In genomic region chr19:44615529-44616247, GRCh38 we compare ENCODE assay signal across 1 cellular context.
TF ChIP-seq lines count a peak whose summit lies in the region.

No MANE protein-coding gene starts in this region.

TF ChIP-seq in HepG2, 621 proteins besides CTCF, POLR2A, EP300 and RAD21 (continued from another document and continues in another):
- TF ChIP-seq ZBTB40 (IDR thresholded peaks at IDR 0.05) (no peak), ZBTB40 (CRISPR knock-in tag; IDR thresholded peaks at IDR 0.05) (no peak), CREM (IDR thresholded peaks at IDR 0.05) (peak; percentile 60), CREM (CRISPR knock-in tag; IDR thresholded peaks at IDR 0.05) (no peak), ZNF460 (CRISPR knock-in tag; IDR thresholded peaks at IDR 0.05; ENCODE audit: borderline replicate concordance) (0 out of 2 replicates have a peak, but pooled peaks have one; percentile 28), ZBTB3 (CRISPR knock-in tag; IDR thresholded peaks at IDR 0.05; ENCODE audit: borderline replicate concordance, low read depth) (peak; percentile 85; the same call in 1 of the 2 replicates), FOXO1 (CRISPR knock-in tag; IDR thresholded peaks at IDR 0.05) (peak; percentile 18; the same call in 1 of the 2 replicates), CEBPG (CRISPR knock-in tag; IDR thresholded peaks at IDR 0.05) (peak; percentile 6; the same call in 1 of the 2 replicates), ZSCAN25 (CRISPR knock-in tag; IDR thresholded peaks at IDR 0.05) (no peak), GATAD2A (CRISPR knock-in tag; IDR thresholded peaks at IDR 0.05) (peak; percentile 65), NFYB (CRISPR knock-in tag; IDR thresholded peaks at IDR 0.05) (0 out of 2 replicates have a peak, but pooled peaks have one; percentile 5), ZNF605 (CRISPR knock-in tag; IDR thresholded peaks at IDR 0.05) (peak; percentile 10; the same call in 1 of the 2 replicates), RXRA (CRISPR knock-in tag; IDR thresholded peaks at IDR 0.05) (0 out of 2 replicates have a peak, but pooled peaks have one; percentile 13), LRRFIP1 (CRISPR knock-in tag; conservative IDR thresholded peaks at IDR 0.05) (no peak), FOXA1 (IDR thresholded peaks at IDR 0.05) (no peak), FOXA1 (CRISPR knock-in tag; IDR thresholded peaks at IDR 0.05) (peak; percentile 67; the same call in 1 of the 2 replicates), MED1 (CRISPR knock-in tag; IDR thresholded peaks at IDR 0.05) (peak; percentile 50), SMC3 (IDR thresholded peaks at IDR 0.05; ENCODE audit: low read length) (no peak), ZFP36L2 (CRISPR knock-in tag; IDR thresholded peaks at IDR 0.05) (no peak), POLR2AphosphoS2 (IDR thresholded peaks at IDR 0.05; ENCODE audit: low read depth, low read length) (no peak), ZNF770 (CRISPR knock-in tag; IDR thresholded peaks at IDR 0.05) (peak; percentile 85), FOXO4 (CRISPR knock-in tag; conservative IDR thresholded peaks at IDR 0.05) (0 out of 2 replicates have a peak, but pooled peaks have one; percentile 56), NR2F6 (IDR thresholded peaks at IDR 0.05) (peak; percentile 46), NR2F6 (CRISPR knock-in tag; IDR thresholded peaks at IDR 0.05) (peak; percentile 81), ONECUT2 (CRISPR knock-in tag; IDR thresholded peaks at IDR 0.05) (no peak), HNF1B (CRISPR knock-in tag; IDR thresholded peaks at IDR 0.05) (0 out of 2 replicates have a peak, but pooled peaks have one; percentile 28), KLF16 (CRISPR knock-in tag; IDR thresholded peaks at IDR 0.05) (peak in 1 of 2 experiments; percentile 48; a peak in 1 of 4 replicates), HNF4A (CRISPR knock-in tag; IDR thresholded peaks at IDR 0.05) (peak; percentile 59; the same call in 1 of the 2 replicates), POLR2AphosphoS5 (IDR thresholded peaks at IDR 0.05; ENCODE audit: low read depth, low read length) (0 out of 2 replicates have a peak, but pooled peaks have one; percentile 41), HIVEP1 (CRISPR knock-in tag; IDR thresholded peaks at IDR 0.05) (no peak), KDM6A (CRISPR knock-in tag; IDR thresholded peaks at IDR 0.05; ENCODE audit: low read depth) (peak; percentile 89), CCAR2 (optimal IDR thresholded peaks at IDR 0.05; ENCODE audit: low read depth, low read length) (no peak), BCL6 (CRISPR knock-in tag; IDR thresholded peaks at IDR 0.05) (peak; percentile 90), FIP1L1 (IDR thresholded peaks at IDR 0.05; ENCODE audit: borderline replicate concordance, insufficient read depth, low read depth, low read length) (no peak), HNF4G (IDR thresholded peaks at IDR 0.05; ENCODE audit: borderline replicate concordance, low read depth, low read length) (peak; percentile 75), HNF4G (CRISPR knock-in tag; IDR thresholded peaks at IDR 0.05; ENCODE audit: borderline replicate concordance, low read depth) (peak; percentile 64; the same call in 1 of the 2 replicates), ZNF776 (CRISPR knock-in tag; IDR thresholded peaks at IDR 0.05) (no peak), HMG20A (CRISPR knock-in tag; IDR thresholded peaks at IDR 0.05; ENCODE audit: borderline replicate concordance) (peak; percentile 27; the same call in 1 of the 2 replicates), ZNF180 (CRISPR knock-in tag; IDR thresholded peaks at IDR 0.05; ENCODE audit: borderline replicate concordance, low read depth) (no peak), ZFP1 (CRISPR knock-in tag; IDR thresholded peaks at IDR 0.05) (no peak), ZNF574 (CRISPR knock-in tag; IDR thresholded peaks at IDR 0.05) (peak; percentile 53; the same call in 1 of the 2 replicates), ARNT2 (CRISPR knock-in tag; IDR thresholded peaks at IDR 0.05; ENCODE audit: low read depth) (no peak), DRAP1 (CRISPR knock-in tag; IDR thresholded peaks at IDR 0.05) (peak; percentile 43; the same call in 1 of the 2 replicates), ZFYVE20 (CRISPR knock-in tag; IDR thresholded peaks at IDR 0.05; ENCODE audit: borderline replicate concordance, low read depth) (no peak)
